In the genomic region with DNA sequence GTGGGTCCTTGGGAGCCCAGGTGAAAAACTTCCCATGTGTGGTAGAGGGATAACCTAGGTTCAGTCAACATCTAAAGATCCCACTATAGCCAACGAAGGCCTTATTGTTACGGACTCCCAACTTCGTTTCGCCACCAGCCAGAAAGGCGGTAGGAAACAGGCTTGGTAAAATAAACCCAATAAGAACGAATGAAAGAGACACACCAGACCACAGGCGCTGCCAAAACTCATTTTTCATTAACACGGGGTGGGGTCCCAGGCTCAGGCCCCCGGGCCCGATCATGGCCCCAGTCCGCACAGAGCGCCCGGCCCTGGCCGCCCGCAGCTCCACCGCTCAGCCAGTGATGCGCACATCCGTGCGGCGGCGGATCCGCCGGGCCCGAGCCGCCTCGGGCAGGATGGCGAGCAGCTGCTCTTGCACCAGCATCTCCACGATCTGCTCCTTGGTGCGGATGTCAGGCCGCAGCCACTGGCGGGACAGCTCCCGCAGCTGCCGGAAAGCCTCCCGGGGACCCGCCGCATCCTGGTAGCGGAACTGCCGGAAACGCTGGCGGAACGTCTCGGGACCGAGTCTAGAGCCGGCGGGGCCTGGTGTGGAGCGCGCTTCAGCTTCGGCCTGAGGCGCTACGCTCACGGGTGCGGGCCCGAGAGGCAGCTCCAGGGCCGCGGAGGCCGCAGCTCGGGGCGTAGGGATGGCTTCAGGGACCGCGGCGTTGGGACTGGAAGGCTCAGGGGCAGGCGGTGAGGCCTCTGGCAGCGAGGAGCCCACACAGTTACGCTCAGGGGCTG, we compare ENCODE assay signal across 1 cellular context.
TF ChIP-seq lines count a peak whose summit lies in the region.

No MANE protein-coding gene starts in this region.

TF ChIP-seq in HepG2, 621 proteins besides CTCF, POLR2A, EP300 and RAD21 (continued from another document and continues in another):
- no peak for TF ChIP-seq ZHX2 (IDR thresholded peaks at IDR 0.05; ENCODE audit: low read depth)
- peak; percentile 19; the same call in 1 of the 2 replicates for TF ChIP-seq ZHX2 (CRISPR knock-in tag; IDR thresholded peaks at IDR 0.05; ENCODE audit: borderline replicate concordance)
- TF ChIP-seq, protein P1, sequence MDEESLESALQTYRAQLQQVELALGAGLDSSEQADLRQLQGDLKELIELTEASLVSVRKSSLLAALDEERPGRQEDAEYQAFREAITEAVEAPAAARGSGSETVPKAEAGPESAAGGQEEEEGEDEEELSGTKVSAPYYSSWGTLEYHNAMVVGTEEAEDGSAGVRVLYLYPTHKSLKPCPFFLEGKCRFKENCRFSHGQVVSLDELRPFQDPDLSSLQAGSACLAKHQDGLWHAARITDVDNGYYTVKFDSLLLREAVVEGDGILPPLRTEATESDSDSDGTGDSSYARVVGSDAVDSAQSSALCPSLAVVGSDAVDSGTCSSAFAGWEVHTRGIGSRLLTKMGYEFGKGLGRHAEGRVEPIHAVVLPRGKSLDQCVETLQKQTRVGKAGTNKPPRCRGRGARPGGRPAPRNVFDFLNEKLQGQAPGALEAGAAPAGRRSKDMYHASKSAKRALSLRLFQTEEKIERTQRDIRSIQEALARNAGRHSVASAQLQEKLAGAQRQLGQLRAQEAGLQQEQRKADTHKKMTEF (CRISPR knock-in tag; IDR thresholded peaks at IDR 0.05): no peak
- TF ChIP-seq RXRA (CRISPR knock-in tag; IDR thresholded peaks at IDR 0.05): no peak; the same call in 1 of the 2 replicates
- no peak for TF ChIP-seq ARID5B (CRISPR knock-in tag; IDR thresholded peaks at IDR 0.05)
- no peak for TF ChIP-seq JUND (CRISPR knock-in tag; IDR thresholded peaks at IDR 0.05)
- no peak for TF ChIP-seq SP2 (CRISPR knock-in tag; IDR thresholded peaks at IDR 0.05)
- no peak; the same call in 1 of the 2 replicates for TF ChIP-seq GZF1 (CRISPR knock-in tag; IDR thresholded peaks at IDR 0.05)
- peak; percentile 94; the same call in 1 of the 2 replicates for TF ChIP-seq ZBTB39 (CRISPR knock-in tag; IDR thresholded peaks at IDR 0.05)
- TF ChIP-seq, protein P2, sequence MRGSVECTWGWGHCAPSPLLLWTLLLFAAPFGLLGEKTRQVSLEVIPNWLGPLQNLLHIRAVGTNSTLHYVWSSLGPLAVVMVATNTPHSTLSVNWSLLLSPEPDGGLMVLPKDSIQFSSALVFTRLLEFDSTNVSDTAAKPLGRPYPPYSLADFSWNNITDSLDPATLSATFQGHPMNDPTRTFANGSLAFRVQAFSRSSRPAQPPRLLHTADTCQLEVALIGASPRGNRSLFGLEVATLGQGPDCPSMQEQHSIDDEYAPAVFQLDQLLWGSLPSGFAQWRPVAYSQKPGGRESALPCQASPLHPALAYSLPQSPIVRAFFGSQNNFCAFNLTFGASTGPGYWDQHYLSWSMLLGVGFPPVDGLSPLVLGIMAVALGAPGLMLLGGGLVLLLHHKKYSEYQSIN (CRISPR knock-in tag; IDR thresholded peaks at IDR 0.05; ENCODE audit: borderline replicate concordance): 0 out of 2 replicates have a peak, but pooled peaks have one; percentile 19
- TF ChIP-seq, protein P3, sequence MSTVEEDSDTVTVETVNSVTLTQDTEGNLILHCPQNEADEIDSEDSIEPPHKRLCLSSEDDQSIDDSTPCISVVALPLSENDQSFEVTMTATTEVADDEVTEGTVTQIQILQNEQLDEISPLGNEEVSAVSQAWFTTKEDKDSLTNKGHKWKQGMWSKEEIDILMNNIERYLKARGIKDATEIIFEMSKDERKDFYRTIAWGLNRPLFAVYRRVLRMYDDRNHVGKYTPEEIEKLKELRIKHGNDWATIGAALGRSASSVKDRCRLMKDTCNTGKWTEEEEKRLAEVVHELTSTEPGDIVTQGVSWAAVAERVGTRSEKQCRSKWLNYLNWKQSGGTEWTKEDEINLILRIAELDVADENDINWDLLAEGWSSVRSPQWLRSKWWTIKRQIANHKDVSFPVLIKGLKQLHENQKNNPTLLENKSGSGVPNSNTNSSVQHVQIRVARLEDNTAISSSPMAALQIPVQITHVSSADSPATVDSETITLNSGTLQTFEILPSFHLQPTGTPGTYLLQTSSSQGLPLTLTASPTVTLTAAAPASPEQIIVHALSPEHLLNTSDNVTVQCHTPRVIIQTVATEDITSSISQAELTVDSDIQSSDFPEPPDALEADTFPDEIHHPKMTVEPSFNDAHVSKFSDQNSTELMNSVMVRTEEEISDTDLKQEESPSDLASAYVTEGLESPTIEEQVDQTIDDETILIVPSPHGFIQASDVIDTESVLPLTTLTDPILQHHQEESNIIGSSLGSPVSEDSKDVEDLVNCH (CRISPR knock-in tag; IDR thresholded peaks at IDR 0.05): peak; percentile 71; the same call in 1 of the 2 replicates
- no peak for TF ChIP-seq RFXAP (CRISPR knock-in tag; IDR thresholded peaks at IDR 0.05; ENCODE audit: borderline replicate concordance)
- TF ChIP-seq ZBTB38 (CRISPR knock-in tag; IDR thresholded peaks at IDR 0.05): no peak; the same call in 1 of the 2 replicates
- peak; percentile 54 for TF ChIP-seq HNRNPL (IDR thresholded peaks at IDR 0.05; ENCODE audit: low read depth, low read length)
- TF ChIP-seq GATAD2A (CRISPR knock-in tag; IDR thresholded peaks at IDR 0.05): no peak
- TF ChIP-seq MTA1 (CRISPR knock-in tag; IDR thresholded peaks at IDR 0.05; ENCODE audit: borderline replicate concordance): peak; percentile 84; the same call in 1 of the 2 replicates
- no peak for TF ChIP-seq CCAR2 (optimal IDR thresholded peaks at IDR 0.05; ENCODE audit: low read depth, low read length)
- no peak for TF ChIP-seq ZNF263 (CRISPR knock-in tag; IDR thresholded peaks at IDR 0.05)
- peak; percentile 49; the same call in 1 of the 2 replicates for TF ChIP-seq ZNF790 (CRISPR knock-in tag; IDR thresholded peaks at IDR 0.05; ENCODE audit: borderline replicate concordance)
- no peak for TF ChIP-seq JDP2 (CRISPR knock-in tag; IDR thresholded peaks at IDR 0.05; ENCODE audit: borderline replicate concordance)
- TF ChIP-seq CREBL2 (CRISPR knock-in tag; IDR thresholded peaks at IDR 0.05; ENCODE audit: borderline replicate concordance): peak; percentile 86
- TF ChIP-seq IRF2 (CRISPR knock-in tag; IDR thresholded peaks at IDR 0.05): no peak
- no peak for TF ChIP-seq ZNF343 (CRISPR knock-in tag; IDR thresholded peaks at IDR 0.05)
- no peak for TF ChIP-seq MYC (CRISPR knock-in tag; IDR thresholded peaks at IDR 0.05; ENCODE audit: borderline replicate concordance)
- TF ChIP-seq MLLT10 (CRISPR knock-in tag; IDR thresholded peaks at IDR 0.05): 0 out of 2 replicates have a peak, but pooled peaks have one; percentile 42
- TF ChIP-seq ZNF30 (CRISPR knock-in tag; IDR thresholded peaks at IDR 0.05): peak; percentile 98; the same call in 1 of the 2 replicates
- no peak for TF ChIP-seq HNRNPK (IDR thresholded peaks at IDR 0.05; ENCODE audit: low read depth, low read length, poor library complexity, severe bottlenecking)
- peak; percentile 70 for TF ChIP-seq TMF1 (CRISPR knock-in tag; IDR thresholded peaks at IDR 0.05; ENCODE audit: low read depth)
- TF ChIP-seq PAXIP1 (CRISPR knock-in tag; conservative IDR thresholded peaks at IDR 0.05): peak; percentile 13; the same call in 1 of the 2 replicates
- TF ChIP-seq SIX4 (CRISPR knock-in tag; IDR thresholded peaks at IDR 0.05): no peak; the same call in 1 of the 2 replicates
